In genomic region chr11:2523821-2524391, GRCh38 we compare ENCODE assay signal across 1 cellular context.
TF ChIP-seq lines count a peak whose summit lies in the region.

No MANE protein-coding gene starts in this region.

TF ChIP-seq in SK-N-SH, 30 proteins besides CTCF, POLR2A, EP300 and RAD21 (continued from another document):
- no peak for TF ChIP-seq MEF2A (IDR thresholded peaks at IDR 0.05; ENCODE audit: borderline replicate concordance, low read depth)
- TF ChIP-seq MAX (IDR thresholded peaks at IDR 0.05; ENCODE audit: low read depth): no peak
- no peak for TF ChIP-seq REST (IDR thresholded peaks at IDR 0.05; ENCODE audit: low read depth, low read length)
- TF ChIP-seq TAF1 (IDR thresholded peaks at IDR 0.05; ENCODE audit: borderline replicate concordance, low read depth, low read length): no peak
TF ChIP-seq in SK-N-SH: peak in this region for 0.
